In the genomic region with DNA sequence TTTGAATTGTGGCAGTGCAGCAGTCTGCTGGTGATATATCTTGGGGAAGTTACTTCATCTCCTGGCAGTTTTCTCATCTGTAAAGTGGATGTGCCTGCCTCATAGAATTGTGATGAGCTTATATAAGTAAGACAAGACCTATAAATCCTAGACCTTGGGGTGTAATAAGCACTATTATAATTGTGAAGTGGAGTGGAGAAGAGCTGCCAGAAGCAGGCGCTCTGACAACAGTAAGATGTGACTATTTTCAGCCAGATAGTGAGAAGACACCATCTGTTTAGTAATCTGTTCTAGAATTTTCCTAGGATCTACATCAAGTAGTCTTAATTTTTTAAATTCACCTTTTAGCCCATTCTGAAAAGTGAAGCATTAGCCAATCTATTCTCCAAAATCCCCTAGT, we compare ENCODE assay signal across 15 cellular contexts.
DNase-seq lines count a peak whose midpoint lies in the region; ATAC-seq and TF ChIP-seq lines count a peak whose summit lies in the region.
"Had no signal": no experiment of that assay in that cellular context is flagged by ENCODE, and none has a peak within 500 bp of the region (broad histone marks: within the 10 kb centered on the region; RNA-seq: fewer than 3 reads in every experiment).

No MANE protein-coding gene starts in this region.

- in situ Hi-C loops in SK-MEL-5 (cut with HindIII; ENCODE audit: low pct_unique_long_range_greater_than_20kb, low sequenced_read_pairs), result no loop called here

- ATAC-seq in psoas muscle, result no peak
- no peak for ATAC-seq in GM21737 (IDR thresholded peaks at IDR 0.05; ENCODE audit: unreplicated experiment)

- intact Hi-C loops in psoas muscle (cut with DNase I), result no loop called here
- intact Hi-C loops in prostate gland (cut with DNase I), result no loop called here

- no peaks in the 10 kb centered on the region for H3K4me1 ChIP-seq in psoas muscle
- no peaks in the 10 kb centered on the region for H3K4me1 ChIP-seq in prostate gland (replicated peaks)

- H3K27ac ChIP-seq in psoas muscle (no peak overlapping the region), prostate gland (no peak overlapping the region)
- H3K27ac ChIP-seq: thyroid gland had no signal

- TF ChIP-seq CTCF in fibroblast of mammary gland (conservative IDR thresholded peaks at IDR 0.05; ENCODE audit: control insufficient read depth, insufficient read depth, low read depth, low read length), result peak; percentile 25
- TF ChIP-seq CTCF in psoas muscle (IDR thresholded peaks at IDR 0.05), result peak; percentile 5
- no peak for TF ChIP-seq CTCF in prostate gland (IDR thresholded peaks at IDR 0.05)

- H3K27me3 ChIP-seq in psoas muscle (ENCODE audit: insufficient read depth in 3 of 3, low read length in 2 of 3) (no peaks in the 10 kb centered on the region), prostate gland (replicated peaks; ENCODE audit: insufficient read depth) (no peaks in the 10 kb centered on the region)
- H3K27me3 ChIP-seq: thyroid gland had no signal

- WGBS in psoas muscle, 3 donors, result 50 to 71% (median 61%) methylated on average over 1 of the region's 1 CpG
- 84% methylated on average over 1 of the region's 1 CpG for WGBS in prostate gland

- H3K9me3 ChIP-seq in psoas muscle (no peaks in the 10 kb centered on the region), prostate gland (no peaks in the 10 kb centered on the region)
- H3K9me3 ChIP-seq: thyroid gland had no signal

- TF ChIP-seq POLR2A in prostate gland (IDR thresholded peaks at IDR 0.05), result no peak

- DNase-seq in NCI-H2171 treated with DMSO at 0.1 percent for 48 hours (lab: John Stamatoyannopoulos, UW) (peak; percentile 27), NCI-H2171 (lab: John Stamatoyannopoulos, UW) (no peak), SK-MEL-5 (ENCODE audit: low read depth, low spot score) (peak; percentile 73), fibroblast of mammary gland (ENCODE audit: low read depth) (peak; percentile 19), psoas muscle (no peak), iPS-NIHi11 (ENCODE audit: low spot score) (no peak), prostate gland (ENCODE audit: low spot score) (no peak)
- DNase-seq: activated CD4-positive, alpha-beta T cell treated with anti-CD3 and anti-CD28 coated beads, Interleukin-2, amount 10 ng/mL, durations not matched to agents 24 days and 14 days; aorta; Calu3; NCI-H1417 treated with DMSO at 0.1 percent for 48 hours; NK-92 treated with Interleukin-12 subunit alpha and Interleukin-12 subunit beta, amount 100 ng/mL, for 24 hours; thyroid gland had no signal

- H3K4me3 ChIP-seq in fibroblast of mammary gland (ENCODE audit: control insufficient read depth, low read depth, low read length) (no peak overlapping the region), psoas muscle (no peak overlapping the region), prostate gland (no peak overlapping the region)
- H3K4me3 ChIP-seq: lung, thyroid gland had no signal

- no peaks in the 10 kb centered on the region for H3K36me3 ChIP-seq in psoas muscle (ENCODE audit: insufficient read depth in 1 of 2, low read depth in 1 of 2)
- no peaks in the 10 kb centered on the region for H3K36me3 ChIP-seq in prostate gland
- H3K36me3 ChIP-seq: thyroid gland had no signal

Comparison
In these comparisons a context has a peak if more than half of its experiments do, and no peak if none do; other contexts are left out.
1. DNase-seq: peak in NCI-H2171 treated with DMSO at 0.1 percent for 48 hours (single experiment), SK-MEL-5 (single experiment) and fibroblast of mammary gland (single experiment); none in NCI-H2171 (single experiment), psoas muscle (0 of 2), iPS-NIHi11 (single experiment) and prostate gland (single experiment).
2. CTCF ChIP-seq: peak in fibroblast of mammary gland (single experiment) and psoas muscle (single experiment); none in prostate gland (0 of 4).